ENCODE assay signal across 8 cellular contexts in genomic region chr3:9422712-9423424, GRCh38. TPM values are rescaled to one million over a fixed set of nuclear protein-coding genes. Genes with fewer than 3 reads are reported as not detected.
DNase-seq lines count a peak whose midpoint lies in the region; ATAC-seq, FAIRE-seq and TF ChIP-seq lines count a peak whose summit lies in the region.

No MANE protein-coding gene starts in this region.

- intact Hi-C loops in activated CD8-positive, alpha-beta T cell treated with anti-CD3 and anti-CD28 coated beads for 36 hours (cut with micrococcal nuclease): loop anchor here (10.0 kb wide), 1 partner anchor 68 kb away; no protein-coding TSS in a partner anchor
- intact Hi-C loops in natural killer cell (cut with micrococcal nuclease): loop anchor here (1.0 kb wide), 1 partner anchor 70 kb away; no protein-coding TSS in a partner anchor

- peak; percentile 78 for ATAC-seq in activated CD8-positive, alpha-beta T cell treated with anti-CD3 and anti-CD28 coated beads for 36 hours
- ATAC-seq in natural killer cell (peak; percentile 70 to 91 (median 79)), HG03025 (IDR thresholded peaks at IDR 0.05; ENCODE audit: low FRiP score, unreplicated experiment) (no peak)

- H3K4me1 Mint-ChIP-seq in activated CD8-positive, alpha-beta T cell treated with anti-CD3 and anti-CD28 coated beads for 36 hours (ENCODE audit: low read depth): peaks cover 45% of the 10 kb centered on the region
- peaks cover 39 to 44% of the 10 kb centered on the region in 2 donors for H3K4me1 Mint-ChIP-seq in natural killer cell

- CTCF ChIA-PET in activated CD8-positive, alpha-beta T cell treated with anti-CD3 and anti-CD28 coated beads for 36 hours (lab: Charles Lee): interaction anchor here (0.6 to 1.2 kb wide), 4 partner anchors 18 to 29 kb away, joined by 3 to 4 read pairs (median 3); no protein-coding TSS in a partner anchor

- peak overlapping the region; percentile 88 for H3K27ac Mint-ChIP-seq in activated CD8-positive, alpha-beta T cell treated with anti-CD3 and anti-CD28 coated beads for 36 hours
- peak overlapping the region; percentile 74 to 75 for H3K27ac Mint-ChIP-seq in natural killer cell

- POLR2A ChIA-PET in activated CD8-positive, alpha-beta T cell treated with anti-CD3 and anti-CD28 coated beads for 36 hours (lab: Charles Lee): interaction anchor here (2.7 kb wide), 1 partner anchor 25 kb away, joined by 15 read pairs; the partner anchor contains the start of gene SETD5

- H3K4me3 ChIP-seq in fibroblast of pulmonary artery (replicated peaks; ENCODE audit: low read depth, low read length): no peak overlapping the region

- FAIRE-seq in GM19239 (lab: Jason Lieb, UNC): peak; percentile 28

- TF ChIP-seq CTCF in activated CD8-positive, alpha-beta T cell treated with anti-CD3 and anti-CD28 coated beads for 36 hours (IDR thresholded peaks at IDR 0.05): peak; percentile 51
- peak; percentile 68 for TF ChIP-seq CTCF in fibroblast of pulmonary artery (IDR thresholded peaks at IDR 0.05; ENCODE audit: low read length, missing control alignments)
- peak; percentile 64 for TF ChIP-seq CTCF in natural killer cell (IDR thresholded peaks at IDR 0.05)

- H3K9me3 Mint-ChIP-seq in activated CD8-positive, alpha-beta T cell treated with anti-CD3 and anti-CD28 coated beads for 36 hours: no peaks in the 10 kb centered on the region
- no peaks in the 10 kb centered on the region for H3K9me3 Mint-ChIP-seq in natural killer cell

- H3K36me3 Mint-ChIP-seq in activated CD8-positive, alpha-beta T cell treated with anti-CD3 and anti-CD28 coated beads for 36 hours (ENCODE audit: low read depth): peaks cover 26% of the 10 kb centered on the region
- peaks cover 6% of the 10 kb centered on the region for H3K36me3 Mint-ChIP-seq in natural killer cell

- H3K27me3 Mint-ChIP-seq in activated CD8-positive, alpha-beta T cell treated with anti-CD3 and anti-CD28 coated beads for 36 hours: no peaks in the 10 kb centered on the region
- no peaks in the 10 kb centered on the region for H3K27me3 Mint-ChIP-seq in natural killer cell (ENCODE audit: low read depth in 2 of 2)

- no peak overlapping the region for H3K4me3 Mint-ChIP-seq in activated CD8-positive, alpha-beta T cell treated with anti-CD3 and anti-CD28 coated beads for 36 hours
- H3K4me3 Mint-ChIP-seq in natural killer cell: no peak overlapping the region

- peak; percentile 99 for DNase-seq in Ammon's horn (ENCODE audit: low spot score)
- no peak for DNase-seq in GM19239 (ENCODE audit: insufficient read length, low spot score)
- peak; percentile 77 for DNase-seq in NCI-H2196 treated with DMSO at 0.1 percent for 48 hours (lab: John Stamatoyannopoulos, UW; ENCODE audit: unreplicated experiment)
- peak; percentile 27 for DNase-seq in activated CD8-positive, alpha-beta T cell treated with anti-CD3 and anti-CD28 coated beads for 36 hours
- DNase-seq in fibroblast of pulmonary artery (ENCODE audit: low read depth): peak; percentile 99
- DNase-seq in natural killer cell: no peak
- no peak for DNase-seq in activated CD4-positive, alpha-beta T cell treated with anti-CD3 and anti-CD28 coated beads, Interleukin-2, amount 50 U/mL, for 1 hour

RNA-seq across cellular contexts. Expression of gene SETD5, which starts 25.5 kb away (rescaled TPM):
- total RNA-seq in activated CD8-positive, alpha-beta T cell treated with anti-CD3 and anti-CD28 coated beads for 36 hours: 100 to 1,000 TPM; 118 to 128 TPM
- 100 to 1,000 TPM; 106 to 154 (median 140) TPM for total RNA-seq in natural killer cell

Comparison
In these comparisons a context has a peak if more than half of its experiments do, and no peak if none do; other contexts are left out.
1. DNase-seq: peak in Ammon's horn (single experiment), NCI-H2196 treated with DMSO at 0.1 percent for 48 hours (single experiment), activated CD8-positive, alpha-beta T cell treated with anti-CD3 and anti-CD28 coated beads for 36 hours (single experiment) and fibroblast of pulmonary artery (single experiment); none in GM19239 (single experiment), natural killer cell (single experiment) and activated CD4-positive, alpha-beta T cell treated with anti-CD3 and anti-CD28 coated beads, Interleukin-2, amount 50 U/mL, for 1 hour (single experiment).
2. Peak in every context shown above with its lines, with median percentiles within 50 percentile points of each other: CTCF ChIP-seq.